ENCODE assay signal across 26 cellular contexts in the genomic region with DNA sequence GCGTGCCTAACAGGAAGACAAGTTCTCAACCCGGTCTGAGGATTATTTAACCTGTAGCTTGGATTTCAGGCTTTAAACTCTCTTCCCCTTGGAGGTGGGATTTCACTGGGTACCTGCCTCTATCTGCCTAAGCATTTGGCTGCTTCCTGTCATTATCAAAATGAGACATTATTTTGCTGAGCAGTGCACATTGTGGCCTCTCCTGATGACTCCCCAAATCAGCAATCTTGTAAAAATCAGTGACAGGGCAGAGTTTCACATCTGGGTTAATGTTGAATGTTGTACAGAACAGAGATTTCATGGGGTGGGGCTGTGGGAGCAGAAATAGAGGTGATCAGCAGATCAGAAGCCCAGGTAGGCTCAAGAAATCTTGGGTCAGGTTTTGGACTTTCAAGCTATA.
DNase-seq lines count a peak whose midpoint lies in the region; ATAC-seq, FAIRE-seq and TF ChIP-seq lines count a peak whose summit lies in the region.
"Had no signal": no experiment of that assay in that cellular context is flagged by ENCODE, and none has a peak within 500 bp of the region (broad histone marks: within the 10 kb centered on the region; RNA-seq: fewer than 3 reads in every experiment).

No MANE protein-coding gene starts in this region.

- TF ChIP-seq POLR2A in A549 (IDR thresholded peaks at IDR 0.05; ENCODE audit: low read length): no peak
- no peak for TF ChIP-seq POLR2A in IMR-90 (IDR thresholded peaks at IDR 0.05; ENCODE audit: low read depth, low read length)

- H3K4ac ChIP-seq in IMR-90 (ENCODE audit: low read depth, low read length): no peak overlapping the region

- H3K79me1 ChIP-seq in IMR-90 (ENCODE audit: low read depth in 1 of 2, low read length in 2 of 2): no peaks in the 10 kb centered on the region

- CTCF ChIA-PET in A549 (lab: Yijun Ruan, JAX): no interaction called here
- CTCF ChIA-PET in IMR-90 (lab: Yijun Ruan, JAX): no interaction called here
- CTCF ChIA-PET in CD4-positive, alpha-beta T cell (lab: Charles Lee): no interaction called here

- H3K4me1 ChIP-seq in A549: no peaks in the 10 kb centered on the region
- H3K4me1 ChIP-seq in IMR-90 (ENCODE audit: control insufficient read depth, insufficient read depth, low read length): no peaks in the 10 kb centered on the region
- 0 out of 2 replicates have a peak, but pooled peaks cover 7% of the 10 kb centered on the region for H3K4me1 ChIP-seq in MM.1S (ENCODE audit: low read length)
- H3K4me1 ChIP-seq: BLaER1 treated with 17β-estradiol and CSF1 and Interleukin-3, amounts not matched to agents 10 nM and 100 nM had no signal

- DNase-seq in A549 (ENCODE audit: low read depth in 1 of 2, low spot score in 1 of 2): no peak
- no peak for DNase-seq in IMR-90
- peak; percentile 44 for DNase-seq in MM.1S
- DNase-seq in progenitor cell of endocrine pancreas (ENCODE audit: low spot score, unreplicated experiment): no peak
- DNase-seq in GM19239 (ENCODE audit: insufficient read length, low spot score): no peak
- DNase-seq in CD4-positive, alpha-beta T cell: no peak
- DNase-seq: 8988T; AML-193; CD4-positive, alpha-beta memory T cell; CD8-positive, alpha-beta memory T cell; COR-L47; DMS 273 treated with DMSO at 0.1 percent for 48 hours; DMS153; DMS53; DMS79; DND-41; EL; GDM1 had no signal

- ATAC-seq in A549: no peak
- no peak for ATAC-seq in IMR-90 (ENCODE audit: low read depth)
- ATAC-seq in GM21360 (IDR thresholded peaks at IDR 0.05; ENCODE audit: unreplicated experiment): no peak
- no peak for ATAC-seq in CD4-positive, alpha-beta T cell (ENCODE audit: poor library complexity)
- ATAC-seq: GM12878 had no signal

- H3K9me3 ChIP-seq in A549 (no peaks in the 10 kb centered on the region), IMR-90 (ENCODE audit: control insufficient read depth, insufficient read depth, low read length) (peaks cover 2% of the 10 kb centered on the region; the same call in 1 of the 2 replicates), MM.1S (replicated peaks; ENCODE audit: insufficient read depth, low read length) (no peaks in the 10 kb centered on the region)
- no peaks in the 10 kb centered on the region for H3K9me3 ChIP-seq in CD4-positive, alpha-beta T cell (ENCODE audit: control insufficient read depth, low read length)

- H3K36me3 ChIP-seq in IMR-90 (ENCODE audit: control insufficient read depth, insufficient read depth, low read length): no peaks in the 10 kb centered on the region
- no peaks in the 10 kb centered on the region for H3K36me3 ChIP-seq in MM.1S (replicated peaks; ENCODE audit: insufficient read depth, low read length)
- H3K36me3 ChIP-seq: BLaER1 treated with 17β-estradiol and CSF1 and Interleukin-3, amounts not matched to agents 10 nM and 100 nM had no signal

- TF ChIP-seq RAD21 in A549 (conservative IDR thresholded peaks at IDR 0.05 in 1 of 2, IDR thresholded peaks at IDR 0.05 in 1 of 2) (no peak), IMR-90 (IDR thresholded peaks at IDR 0.05; ENCODE audit: low read length) (no peak)

- H4K8ac ChIP-seq in IMR-90 (ENCODE audit: low read depth in 2 of 2, low read length in 2 of 2): no peak overlapping the region

- no peak overlapping the region for H2BK120ac ChIP-seq in IMR-90 (ENCODE audit: low read depth, low read length)

- H3K4me3 ChIP-seq in A549 (no peak overlapping the region), IMR-90 (ENCODE audit: insufficient read depth, low read depth, low read length) (no peak overlapping the region), MM.1S (ENCODE audit: low read length) (no peak overlapping the region)
- H3K4me3 ChIP-seq: BLaER1 treated with 17β-estradiol and CSF1 and Interleukin-3, amounts not matched to agents 10 nM and 100 nM; GM12878 had no signal

- H3K56ac ChIP-seq in IMR-90 (ENCODE audit: extremely low read depth, insufficient read depth, low read length): no peak overlapping the region

- H3F3A ChIP-seq in MM.1S (ENCODE audit: insufficient read depth, low read length): no peaks in the 10 kb centered on the region

- H2BK20ac ChIP-seq in IMR-90 (ENCODE audit: low read depth, low read length): no peak overlapping the region

- no peak overlapping the region for H3K4me3 Mint-ChIP-seq in progenitor cell of endocrine pancreas (ENCODE audit: low read depth)
- no peak overlapping the region for H3K4me3 Mint-ChIP-seq in CD4-positive, alpha-beta T cell
- H3K4me3 Mint-ChIP-seq: B cell; CD4-positive, alpha-beta memory T cell; CD8-positive, alpha-beta memory T cell had no signal

- H3K27ac ChIP-seq in A549 (no peak overlapping the region), IMR-90 (ENCODE audit: insufficient read depth, low read length) (no peak overlapping the region), MM.1S (ENCODE audit: low read length) (no peak overlapping the region)
- no peak overlapping the region for H3K27ac ChIP-seq in CD4-positive, alpha-beta T cell (ENCODE audit: low read depth, low read length)
- H3K27ac ChIP-seq: BLaER1 treated with 17β-estradiol and CSF1 and Interleukin-3, amounts not matched to agents 10 nM and 100 nM; C4-2B had no signal

- in situ Hi-C loops in IMR-90 (cut with MboI; ENCODE audit: low sequenced_read_pairs): no loop called here

- H2BK5ac ChIP-seq in IMR-90 (ENCODE audit: low read depth, low read length, poor library complexity, severe bottlenecking): no peak overlapping the region

- intact Hi-C loops in IMR-90 (cut with micrococcal nuclease): no loop called here
- intact Hi-C loops in CD4-positive, alpha-beta T cell (cut with DNase I, micrococcal nuclease): no loop called here

- H3K9me2 ChIP-seq in MM.1S (replicated peaks; ENCODE audit: insufficient read depth, low read length): no peaks in the 10 kb centered on the region

- H3K79me2 ChIP-seq in MM.1S (ENCODE audit: low read length): no peaks in the 10 kb centered on the region

- H4K91ac ChIP-seq in IMR-90 (ENCODE audit: insufficient read depth, low read depth, low read length): no peak overlapping the region

- no peak for FAIRE-seq in A549 (lab: Jason Lieb, UNC)
- no peak for FAIRE-seq in GM19239 (lab: Jason Lieb, UNC)
- FAIRE-seq: A204.1, GM12878, GM12892, GM18507 had no signal

- H2AK9ac ChIP-seq in IMR-90 (replicated peaks; ENCODE audit: low read depth, low read length, poor library complexity): no peak overlapping the region

- no peak overlapping the region for H3K9ac ChIP-seq in IMR-90 (ENCODE audit: low read depth, low read length)
- H3K9ac ChIP-seq in MM.1S (ENCODE audit: low read length): no peak overlapping the region
- H3K9ac ChIP-seq: BLaER1 treated with 17β-estradiol and CSF1 and Interleukin-3, amounts not matched to agents 10 nM and 100 nM had no signal

- no peak overlapping the region for H2AK5ac ChIP-seq in IMR-90 (ENCODE audit: low read depth, low read length)

- H3K23ac ChIP-seq in IMR-90 (ENCODE audit: low read depth, low read length): no peak overlapping the region

- H2AFZ ChIP-seq in IMR-90 (replicated peaks; ENCODE audit: low read length, poor library complexity) (no peak overlapping the region), MM.1S (ENCODE audit: low read length) (no peak overlapping the region)

- no peaks in the 10 kb centered on the region for H3K27me3 Mint-ChIP-seq in progenitor cell of endocrine pancreas
- no peaks in the 10 kb centered on the region for H3K27me3 Mint-ChIP-seq in CD4-positive, alpha-beta T cell
- H3K27me3 Mint-ChIP-seq: B cell; CD4-positive, alpha-beta memory T cell; CD8-positive, alpha-beta memory T cell had no signal

- H3K27ac Mint-ChIP-seq in progenitor cell of endocrine pancreas: peak overlapping the region; percentile 45
- no peak overlapping the region for H3K27ac Mint-ChIP-seq in CD4-positive, alpha-beta T cell
- H3K27ac Mint-ChIP-seq: B cell; CD4-positive, alpha-beta memory T cell; CD8-positive, alpha-beta memory T cell had no signal

- no TSS peak for BruUV-seq in IMR-90 (replicated peaks; lab: Mats Ljungman, UMichigan)

- H3K14ac ChIP-seq in IMR-90 (replicated peaks; ENCODE audit: low read depth, low read length): no peak overlapping the region

- no peak overlapping the region for H2BK15ac ChIP-seq in IMR-90 (ENCODE audit: low read depth, low read length)

- H3K27me3 ChIP-seq in IMR-90 (ENCODE audit: control insufficient read depth, insufficient read depth, low read length): no peaks in the 10 kb centered on the region
- no peaks in the 10 kb centered on the region for H3K27me3 ChIP-seq in MM.1S (replicated peaks; ENCODE audit: insufficient read depth, low read length)
- no peaks in the 10 kb centered on the region for H3K27me3 ChIP-seq in CD4-positive, alpha-beta T cell (ENCODE audit: control insufficient read depth, insufficient read depth, low read length)
- H3K27me3 ChIP-seq: BLaER1 treated with 17β-estradiol and CSF1 and Interleukin-3, amounts not matched to agents 10 nM and 100 nM had no signal

- H3K36me3 Mint-ChIP-seq in progenitor cell of endocrine pancreas (ENCODE audit: insufficient read depth): no peaks in the 10 kb centered on the region
- H3K36me3 Mint-ChIP-seq in CD4-positive, alpha-beta T cell (ENCODE audit: low read depth): no peaks in the 10 kb centered on the region
- H3K36me3 Mint-ChIP-seq: CD4-positive, alpha-beta memory T cell; CD8-positive, alpha-beta memory T cell had no signal

- POLR2A ChIA-PET in A549 (lab: Yijun Ruan, JAX) (no interaction called here), IMR-90 (lab: Charles Lee; ENCODE audit: unreplicated experiment) (no interaction called here)
- POLR2A ChIA-PET in CD4-positive, alpha-beta T cell (lab: Charles Lee): no interaction called here

- H3K4me1 Mint-ChIP-seq in progenitor cell of endocrine pancreas (ENCODE audit: low read depth): no peaks in the 10 kb centered on the region
- H3K4me1 Mint-ChIP-seq in CD4-positive, alpha-beta T cell (ENCODE audit: low read depth): no peaks in the 10 kb centered on the region
- H3K4me1 Mint-ChIP-seq: B cell; CD4-positive, alpha-beta memory T cell; CD8-positive, alpha-beta memory T cell had no signal

- H4K5ac ChIP-seq in IMR-90 (ENCODE audit: low read depth, low read length): no peak overlapping the region

- TF ChIP-seq CTCF in A549 (IDR thresholded peaks at IDR 0.05): no peak
- no peak for TF ChIP-seq CTCF in IMR-90 (conservative IDR thresholded peaks at IDR 0.05; ENCODE audit: low read depth, low read length)
- no peak for TF ChIP-seq CTCF in MM.1S (IDR thresholded peaks at IDR 0.05; ENCODE audit: low read length)
- TF ChIP-seq CTCF in progenitor cell of endocrine pancreas (IDR thresholded peaks at IDR 0.05; ENCODE audit: unreplicated experiment): no peak
- no peak for TF ChIP-seq CTCF in CD4-positive, alpha-beta T cell (IDR thresholded peaks at IDR 0.05)

- H3K4me2 ChIP-seq in A549: no peak overlapping the region
- no peak overlapping the region for H3K4me2 ChIP-seq in IMR-90 (ENCODE audit: low read depth, low read length)
- no peak overlapping the region for H3K4me2 ChIP-seq in MM.1S (ENCODE audit: low read depth, low read length)
- H3K4me2 ChIP-seq: BLaER1 treated with 17β-estradiol and CSF1 and Interleukin-3, amounts not matched to agents 10 nM and 100 nM had no signal

- H4K20me1 ChIP-seq in IMR-90 (ENCODE audit: insufficient read depth, low read length) (no peaks in the 10 kb centered on the region), MM.1S (ENCODE audit: insufficient read depth, low read length) (no peaks in the 10 kb centered on the region)
- H4K20me1 ChIP-seq: BLaER1 treated with 17β-estradiol and CSF1 and Interleukin-3, amounts not matched to agents 10 nM and 100 nM had no signal

- no peaks in the 10 kb centered on the region for H3K9me1 ChIP-seq in IMR-90 (ENCODE audit: insufficient read depth, low read length)

- no peak overlapping the region for H3K18ac ChIP-seq in IMR-90 (ENCODE audit: low read depth, low read length)

- no peak for TF ChIP-seq EP300 in A549 (IDR thresholded peaks at IDR 0.05)

- dilution Hi-C loops in IMR-90 (cut with HindIII; ENCODE audit: low sequenced_read_pairs, unreplicated experiment): no loop called here

- WGBS in A549 (ENCODE audit: missing lambda C conversion rate): 2% methylated on average over 2 of the region's 2 CpGs
- WGBS in IMR-90 (ENCODE audit: extremely low coverage in 2 of 2, insufficient read length in 1 of 2), 2 experiments: 60% methylated on average over 1 of the region's 2 CpGs; no CpG with 5 or more reads in 1 of the 2 experiments

- H3K9me3 Mint-ChIP-seq in progenitor cell of endocrine pancreas (ENCODE audit: low read depth): peaks cover 4% of the 10 kb centered on the region
- peaks cover 8% of the 10 kb centered on the region for H3K9me3 Mint-ChIP-seq in CD4-positive, alpha-beta T cell
